23 cellular contexts compared by ENCODE assay signal in the genomic region with DNA sequence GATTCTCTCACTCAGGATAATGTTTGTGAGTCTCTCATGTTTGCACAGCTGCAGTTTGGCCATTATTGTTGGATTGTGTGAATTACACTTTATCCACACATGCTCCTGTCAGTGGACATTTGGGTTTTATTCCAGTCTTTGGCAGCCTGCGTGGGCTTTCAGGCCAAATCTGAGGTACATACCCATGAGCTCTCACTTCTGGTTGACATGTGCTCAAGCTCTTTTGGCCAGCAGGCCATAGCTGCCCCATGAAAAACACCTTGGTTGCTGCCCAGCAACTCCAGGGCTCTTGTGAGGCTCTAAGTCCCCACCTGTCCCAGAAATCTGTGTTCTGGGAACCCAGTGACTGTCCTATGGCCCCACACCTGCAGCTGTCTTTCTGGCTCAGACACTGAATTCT.
DNase-seq lines count a peak whose midpoint lies in the region; ATAC-seq lines count a peak whose summit lies in the region.
"Had no signal": no experiment of that assay in that cellular context is flagged by ENCODE, and none has a peak within 500 bp of the region (broad histone marks: within the 10 kb centered on the region; RNA-seq: fewer than 3 reads in every experiment).

No MANE protein-coding gene starts in this region.

- no peak overlapping the region for H2BK15ac ChIP-seq in mesenchymal stem cell (ENCODE audit: low read depth, poor library complexity, severe bottlenecking)

- no peak overlapping the region for H2BK120ac ChIP-seq in mesenchymal stem cell (ENCODE audit: low read depth, low read length)

- no peak overlapping the region for H3K4me3 ChIP-seq in mesenchymal stem cell (ENCODE audit: insufficient read depth in 1 of 2, low read depth in 1 of 2, low read length in 2 of 2)
- H3K4me3 ChIP-seq: GM23338, PC-9 had no signal

- H3K9me3 ChIP-seq in mesenchymal stem cell (ENCODE audit: control insufficient read depth, low read length): no peaks in the 10 kb centered on the region

- no peaks in the 10 kb centered on the region for H3K36me3 Mint-ChIP-seq in stimulated activated memory B cell treated with anti-CD40 and anti-IgM and Interleukin-4, amounts not matched to agents 10 μg/mL and 1 μg/mL and 100 μg/mL, for 72 hours
- H3K36me3 Mint-ChIP-seq: IgD-negative memory B cell had no signal

- no peak overlapping the region for H4K91ac ChIP-seq in mesenchymal stem cell (ENCODE audit: low read length)

- H3K9ac ChIP-seq in mesenchymal stem cell (ENCODE audit: low read length): no peak overlapping the region

- in situ Hi-C loops in G401 (cut with HindIII; ENCODE audit: low sequenced_read_pairs): no loop called here

- no peaks in the 10 kb centered on the region for H3K36me3 ChIP-seq in mesenchymal stem cell (ENCODE audit: control insufficient read depth in 1 of 2, insufficient read depth in 2 of 2, low read depth in 1 of 2, low read length in 2 of 2)

- H2BK5ac ChIP-seq in mesenchymal stem cell (ENCODE audit: low read depth, low read length, poor library complexity, severe bottlenecking): no peak overlapping the region

- no peak for ATAC-seq in stimulated activated memory B cell treated with anti-CD40 and anti-IgM and Interleukin-4, amounts not matched to agents 10 μg/mL and 1 μg/mL and 100 μg/mL, for 72 hours
- ATAC-seq: GM23338, HCT116 had no signal

- peak overlapping the region; percentile 69 for H2AK5ac ChIP-seq in mesenchymal stem cell (ENCODE audit: low read length, severe bottlenecking)

- no peaks in the 10 kb centered on the region for H3K9me3 Mint-ChIP-seq in stimulated activated memory B cell treated with anti-CD40 and anti-IgM and Interleukin-4, amounts not matched to agents 10 μg/mL and 1 μg/mL and 100 μg/mL, for 72 hours
- H3K9me3 Mint-ChIP-seq: CD4-positive, alpha-beta T cell; GM23338; IgD-negative memory B cell had no signal

- no peak overlapping the region for H4K8ac ChIP-seq in mesenchymal stem cell (ENCODE audit: low read length)

- H3K14ac ChIP-seq in mesenchymal stem cell (ENCODE audit: low read length in 2 of 2): no peak overlapping the region

- H3K27me3 ChIP-seq in mesenchymal stem cell (ENCODE audit: control insufficient read depth in 1 of 2, insufficient read depth in 1 of 2, low read length in 2 of 2): peaks cover 0 to 28% of the 10 kb centered on the region in 2 experiments

- DNase-seq in NCI-H1417 (lab: John Stamatoyannopoulos, UW): peak in 2 of 3 experiments; percentile 10 to 56
- no peak for DNase-seq in NCI-H1417 treated with DMSO at 0.1 percent for 48 hours (lab: John Stamatoyannopoulos, UW)
- peak; percentile 73 for DNase-seq in G401 (ENCODE audit: low spot score)
- DNase-seq in NCI-H748 (lab: John Stamatoyannopoulos, UW; ENCODE audit: unreplicated experiment): peak; percentile 91
- no peak for DNase-seq in mesenchymal stem cell
- no peak for DNase-seq in activated CD8-positive, alpha-beta memory T cell treated with anti-CD3 and anti-CD28 coated beads for 24 hours
- DNase-seq in anterior cingulate cortex (lab: John Stamatoyannopoulos, UW): no peak
- DNase-seq: CD4-positive, alpha-beta T cell; DND-41; GDM1; Kasumi-1; MM.1S; NCI-H1105 treated with DMSO at 0.1 percent for 48 hours; NCI-H2107; NCI-H345; NCI-H526; PC-9 had no signal

- no peaks in the 10 kb centered on the region for H3K4me1 Mint-ChIP-seq in stimulated activated memory B cell treated with anti-CD40 and anti-IgM and Interleukin-4, amounts not matched to agents 10 μg/mL and 1 μg/mL and 100 μg/mL, for 72 hours
- H3K4me1 Mint-ChIP-seq: B cell, IgD-negative memory B cell had no signal

- H3K27ac Mint-ChIP-seq in stimulated activated memory B cell treated with anti-CD40 and anti-IgM and Interleukin-4, amounts not matched to agents 10 μg/mL and 1 μg/mL and 100 μg/mL, for 72 hours: no peak overlapping the region
- H3K27ac Mint-ChIP-seq: B cell; CD4-positive, alpha-beta T cell; GM23338; IgD-negative memory B cell had no signal

- H3K18ac ChIP-seq in mesenchymal stem cell (ENCODE audit: low read depth in 1 of 2, low read length in 2 of 2): no peak overlapping the region

- H3K4me3 Mint-ChIP-seq in stimulated activated memory B cell treated with anti-CD40 and anti-IgM and Interleukin-4, amounts not matched to agents 10 μg/mL and 1 μg/mL and 100 μg/mL, for 72 hours: no peak overlapping the region
- H3K4me3 Mint-ChIP-seq: B cell; CD4-positive, alpha-beta T cell; GM23338 had no signal

- H3K4ac ChIP-seq in mesenchymal stem cell (ENCODE audit: low read depth in 1 of 2, low read length in 2 of 2): no peak overlapping the region

- H3K27me3 Mint-ChIP-seq in stimulated activated memory B cell treated with anti-CD40 and anti-IgM and Interleukin-4, amounts not matched to agents 10 μg/mL and 1 μg/mL and 100 μg/mL, for 72 hours: peaks cover 10% of the 10 kb centered on the region
- H3K27me3 Mint-ChIP-seq: CD4-positive, alpha-beta T cell had no signal

- 91% methylated on average over 1 of the region's 1 CpG for WGBS in mesenchymal stem cell

- no peak overlapping the region for H3K23ac ChIP-seq in mesenchymal stem cell (ENCODE audit: low read length in 2 of 2)

- no peak overlapping the region for H2BK12ac ChIP-seq in mesenchymal stem cell (ENCODE audit: low read length in 2 of 2)

- H3K4me2 ChIP-seq in mesenchymal stem cell (ENCODE audit: low read length, poor library complexity, severe bottlenecking): no peak overlapping the region
- H3K4me2 ChIP-seq: GM23338, PC-9 had no signal

- no peaks in the 10 kb centered on the region for H3K79me1 ChIP-seq in mesenchymal stem cell (replicated peaks; ENCODE audit: low read length, poor library complexity, severe bottlenecking)

- peaks cover 21% of the 10 kb centered on the region for H3K4me1 ChIP-seq in mesenchymal stem cell (ENCODE audit: control insufficient read depth, insufficient read depth, low read depth, low read length)

- no peak overlapping the region for H2AFZ ChIP-seq in mesenchymal stem cell (ENCODE audit: low read depth, low read length)
- H2AFZ ChIP-seq: GM23338, PC-9 had no signal

- no peak overlapping the region for H3K27ac ChIP-seq in mesenchymal stem cell (ENCODE audit: low read length, poor library complexity, severe bottlenecking)
- H3K27ac ChIP-seq: 22Rv1, PC-9 had no signal

Comparison
In these comparisons a context has a peak if more than half of its experiments do, and no peak if none do; other contexts are left out.
1. DNase-seq: peak in NCI-H1417 (2 of 3), G401 (single experiment) and NCI-H748 (single experiment); none in NCI-H1417 treated with DMSO at 0.1 percent for 48 hours (single experiment), mesenchymal stem cell (single experiment), activated CD8-positive, alpha-beta memory T cell treated with anti-CD3 and anti-CD28 coated beads for 24 hours (single experiment) and anterior cingulate cortex (0 of 58).